Comparison of ENCODE assay signal across 9 cellular contexts in the genomic region with DNA sequence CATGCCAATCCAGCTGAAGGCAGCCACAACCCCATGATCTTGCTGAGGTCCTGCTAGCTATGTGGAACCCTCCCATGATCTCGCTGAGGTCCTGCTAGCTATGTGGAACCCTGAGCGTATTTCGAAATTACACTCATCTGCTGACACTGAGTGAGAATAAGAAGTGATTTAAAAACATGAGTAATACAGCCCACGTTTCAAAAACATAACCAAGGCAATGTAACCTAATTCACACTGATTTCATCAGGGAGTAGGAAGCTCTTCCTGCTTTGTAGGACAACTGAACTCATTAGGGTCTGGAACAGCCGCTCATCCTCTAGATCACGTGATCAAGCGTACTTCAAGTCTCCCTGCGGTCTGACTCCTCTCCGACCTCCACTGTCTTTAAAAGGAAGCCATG.
DNase-seq lines count a peak whose midpoint lies in the region; ATAC-seq and TF ChIP-seq lines count a peak whose summit lies in the region.
"Had no signal": no experiment of that assay in that cellular context is flagged by ENCODE, and none has a peak within 500 bp of the region (broad histone marks: within the 10 kb centered on the region; RNA-seq: fewer than 3 reads in every experiment).

No MANE protein-coding gene starts in this region.

- TF ChIP-seq POLR2A in vagina (IDR thresholded peaks at IDR 0.05), result no peak

- peak; percentile 47 to 72 (median 66) for ATAC-seq in psoas muscle
- ATAC-seq in natural killer cell, result no peak

- H3K9me3 Mint-ChIP-seq in natural killer cell, result no peaks in the 10 kb centered on the region

- H3K27me3 Mint-ChIP-seq in natural killer cell (ENCODE audit: low read depth in 2 of 2), result peaks cover 1 to 10% of the 10 kb centered on the region in 2 donors
- H3K27me3 Mint-ChIP-seq: progenitor cell of endocrine pancreas had no signal

- H3K27me3 ChIP-seq in psoas muscle (ENCODE audit: insufficient read depth in 3 of 3, low read length in 2 of 3) (no peaks in the 10 kb centered on the region), vagina (no peaks in the 10 kb centered on the region)

- POLR2A ChIA-PET in HEK293T (lab: Yijun Ruan, JAX), result no interaction called here

- no peak overlapping the region for H3K4me3 Mint-ChIP-seq in natural killer cell

- DNase-seq in GM03348 (ENCODE audit: low spot score) (peak; percentile 83), NOMO-1 treated with DMSO at 0.1 percent for 48 hours (lab: John Stamatoyannopoulos, UW; ENCODE audit: unreplicated experiment) (peak; percentile 75), fibroblast of peridontal ligament (ENCODE audit: extremely low read depth) (peak; percentile 84), psoas muscle (no peak), vagina (ENCODE audit: extremely low spot score in 2 of 2) (no peak), HEK293T (ENCODE audit: extremely low spot score) (no peak), natural killer cell (no peak)
- DNase-seq: NK-92 treated with Interleukin-12 subunit alpha and Interleukin-12 subunit beta, amount 100 ng/mL, for 24 hours had no signal

- H3K27ac Mint-ChIP-seq in natural killer cell, result no peak overlapping the region
- H3K27ac Mint-ChIP-seq: progenitor cell of endocrine pancreas had no signal

- H3K36me3 ChIP-seq in psoas muscle (ENCODE audit: insufficient read depth in 1 of 2, low read depth in 1 of 2), result peaks cover 0 to 10% of the 10 kb centered on the region in 2 donors
- H3K36me3 ChIP-seq in vagina, result peaks cover 0 to 20% of the 10 kb centered on the region in 2 donors

- H3K27ac ChIP-seq in psoas muscle (no peak overlapping the region), vagina (no peak overlapping the region)

- TF ChIP-seq CTCF in psoas muscle (IDR thresholded peaks at IDR 0.05) (no peak), vagina (IDR thresholded peaks at IDR 0.05) (no peak), natural killer cell (IDR thresholded peaks at IDR 0.05) (no peak)

- intact Hi-C loops in psoas muscle (cut with DNase I), result no loop called here
- intact Hi-C loops in vagina (cut with DNase I), result no loop called here
- intact Hi-C loops in natural killer cell (cut with micrococcal nuclease), result no loop called here

- H3K36me3 Mint-ChIP-seq in natural killer cell, result no peaks in the 10 kb centered on the region

- CTCF ChIA-PET in HEK293T (lab: Yijun Ruan, JAX), result interaction anchor here (1.0 to 1.3 kb wide), 2 partner anchors 10 to 47 kb away, joined by 3 to 5 read pairs; no protein-coding TSS in a partner anchor

- H3K9me3 ChIP-seq in psoas muscle (no peaks in the 10 kb centered on the region), vagina (no peaks in the 10 kb centered on the region)

- 74 to 77% (median 76%) methylated on average over 9 of the region's 9 CpGs for WGBS in psoas muscle, 3 donors

- H3K4me3 ChIP-seq in psoas muscle (no peak overlapping the region), vagina (no peak overlapping the region)

- H3K4me1 Mint-ChIP-seq in natural killer cell, result no peaks in the 10 kb centered on the region

- H3K4me1 ChIP-seq in psoas muscle (no peaks in the 10 kb centered on the region), vagina (no peaks in the 10 kb centered on the region)

TF ChIP-seq in HEK293T, 16 proteins besides CTCF, POLR2A, EP300 and RAD21:
- no peak for TF ChIP-seq SUZ12 (IDR thresholded peaks at IDR 0.05)
- no peak for TF ChIP-seq NFRKB (IDR thresholded peaks at IDR 0.05)
- no peak for TF ChIP-seq TARDBP (IDR thresholded peaks at IDR 0.05)
- no peak for TF ChIP-seq FOXK2 (IDR thresholded peaks at IDR 0.05)
- TF ChIP-seq FOXA1 (IDR thresholded peaks at IDR 0.05), result no peak
- no peak for TF ChIP-seq ZNF384 (IDR thresholded peaks at IDR 0.05)
TF ChIP-seq in HEK293T: peak in this region for 0.

Comparison
In these comparisons a context has a peak if more than half of its experiments do, and no peak if none do; other contexts are left out.
1. DNase-seq: peak in GM03348 (single experiment), NOMO-1 treated with DMSO at 0.1 percent for 48 hours (single experiment) and fibroblast of peridontal ligament (single experiment); none in psoas muscle (0 of 2), vagina (0 of 2), HEK293T (single experiment) and natural killer cell (single experiment).
2. ATAC-seq: peak in psoas muscle (4 of 4); none in natural killer cell (0 of 3).